8 cellular contexts compared by ENCODE assay signal in the genomic region with DNA sequence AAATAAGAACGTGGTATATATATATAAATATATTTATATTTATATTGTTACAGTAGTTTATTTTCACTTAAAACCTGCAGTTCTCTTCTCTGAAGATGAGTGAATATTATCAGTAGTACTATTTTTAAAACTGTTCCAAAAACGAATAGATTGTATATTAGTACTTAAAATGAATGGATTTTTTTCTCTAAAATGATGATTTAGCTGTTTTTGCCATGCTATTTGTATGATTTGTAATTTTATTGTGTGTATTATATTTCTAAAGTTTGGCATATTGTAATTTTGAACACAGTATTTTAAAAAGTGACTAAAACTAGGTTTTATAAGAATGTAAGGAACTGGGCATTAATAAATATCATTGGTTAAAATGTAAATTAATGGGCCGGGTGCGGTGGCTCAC.
"Had no signal": no experiment of that assay in that cellular context is flagged by ENCODE, and none has a peak within 500 bp of the region (broad histone marks: within the 10 kb centered on the region; RNA-seq: fewer than 3 reads in every experiment).

No MANE protein-coding gene starts in this region.

- H2AFZ ChIP-seq: GM23248 had no signal

- DNase-seq: GM23248, GOT3, H7, HFFc6, KG1 had no signal

- H3K9me3 ChIP-seq: HAP-1 had no signal

- H3K9ac ChIP-seq: GM23248 had no signal

- H3K4me3 ChIP-seq: GM23248, HAP-1 had no signal

- H3K27ac ChIP-seq: GM23248, HL-60 had no signal

- ATAC-seq: HCT116 had no signal

- H3K4me1 ChIP-seq: HAP-1 had no signal
